In genomic region chr2:43169987-43170732, GRCh38 we compare ENCODE assay signal across 8 cellular contexts. TPM values are rescaled to one million over a fixed set of nuclear protein-coding genes. Genes with fewer than 3 reads are reported as not detected.
DNase-seq lines count a peak whose midpoint lies in the region; ATAC-seq and TF ChIP-seq lines count a peak whose summit lies in the region.

No MANE protein-coding gene starts in this region.

- POLR2A ChIA-PET in WTC11 (lab: Charles Lee), result interaction anchor here (0.7 kb wide), 1 partner anchor 57 kb away, joined by 3 read pairs; the partner anchor contains the start of gene ZFP36L2

- peak; percentile 92 for TF ChIP-seq CTCF in WTC11 (IDR thresholded peaks at IDR 0.05)

- DNase-seq in NCI-H146 (lab: John Stamatoyannopoulos, UW) (peak; percentile 30), NCI-H146 treated with DMSO at 0.1 percent for 48 hours (lab: John Stamatoyannopoulos, UW; ENCODE audit: unreplicated experiment) (no peak), WTC11 (ENCODE audit: low spot score) (peak; percentile 77), kidney tubule cell (ENCODE audit: low spot score) (no peak), DMS114 treated with DMSO at 0.1 percent for 48 hours (lab: John Stamatoyannopoulos, UW; ENCODE audit: unreplicated experiment) (no peak), C1 segment of cervical spinal cord (lab: John Stamatoyannopoulos, UW) (no peak)
- DNase-seq in natural killer cell treated with Interleukin-12 subunit alpha and Interleukin-12 subunit beta and Interleukin-15 and Interleukin-18, amount 100 ng/mL, for 72 hours (ENCODE audit: low spot score), result no peak

- CTCF ChIA-PET in WTC11 (lab: Charles Lee), result interaction anchor here (0.6 to 4.6 kb wide), 29 partner anchors 9 to 745 kb away, joined by 3 to 50 read pairs (median 7); partner anchors contain the start of gene ZFP36L2

- H3K27me3 Mint-ChIP-seq in WTC11 (ENCODE audit: low read depth), result peaks cover 6% of the 10 kb centered on the region
- H3K27me3 Mint-ChIP-seq in dendritic cell treated with granulocyte-macrophage colony-stimulating factor and Interleukin-4, amounts not matched to agents 40 ng/mL and 50 ng/mL, for 4 days, result peaks cover 4% of the 10 kb centered on the region
- no peaks in the 10 kb centered on the region for H3K27me3 Mint-ChIP-seq in natural killer cell treated with Interleukin-12 subunit alpha and Interleukin-12 subunit beta and Interleukin-15 and Interleukin-18, amount 100 ng/mL, for 72 hours

- H3K36me3 Mint-ChIP-seq in WTC11, result peaks cover 15% of the 10 kb centered on the region
- H3K36me3 Mint-ChIP-seq in dendritic cell treated with granulocyte-macrophage colony-stimulating factor and Interleukin-4, amounts not matched to agents 40 ng/mL and 50 ng/mL, for 4 days (ENCODE audit: low read depth), result no peaks in the 10 kb centered on the region
- H3K36me3 Mint-ChIP-seq in natural killer cell treated with Interleukin-12 subunit alpha and Interleukin-12 subunit beta and Interleukin-15 and Interleukin-18, amount 100 ng/mL, for 72 hours, result no peaks in the 10 kb centered on the region

- H3K4me1 Mint-ChIP-seq in WTC11, result peaks cover 33% of the 10 kb centered on the region
- peaks cover 83% of the 10 kb centered on the region for H3K4me1 Mint-ChIP-seq in dendritic cell treated with granulocyte-macrophage colony-stimulating factor and Interleukin-4, amounts not matched to agents 40 ng/mL and 50 ng/mL, for 4 days (ENCODE audit: low read depth)
- peaks cover 53 to 55% of the 10 kb centered on the region in 2 donors for H3K4me1 Mint-ChIP-seq in natural killer cell treated with Interleukin-12 subunit alpha and Interleukin-12 subunit beta and Interleukin-15 and Interleukin-18, amount 100 ng/mL, for 72 hours (ENCODE audit: low read depth in 2 of 2)

- peaks cover 13% of the 10 kb centered on the region for H3K9me3 Mint-ChIP-seq in WTC11
- H3K9me3 Mint-ChIP-seq in dendritic cell treated with granulocyte-macrophage colony-stimulating factor and Interleukin-4, amounts not matched to agents 40 ng/mL and 50 ng/mL, for 4 days, result no peaks in the 10 kb centered on the region
- no peaks in the 10 kb centered on the region for H3K9me3 Mint-ChIP-seq in natural killer cell treated with Interleukin-12 subunit alpha and Interleukin-12 subunit beta and Interleukin-15 and Interleukin-18, amount 100 ng/mL, for 72 hours

- no peak overlapping the region for H3K4me3 Mint-ChIP-seq in WTC11
- no peak overlapping the region for H3K4me3 Mint-ChIP-seq in dendritic cell treated with granulocyte-macrophage colony-stimulating factor and Interleukin-4, amounts not matched to agents 40 ng/mL and 50 ng/mL, for 4 days
- H3K4me3 Mint-ChIP-seq in natural killer cell treated with Interleukin-12 subunit alpha and Interleukin-12 subunit beta and Interleukin-15 and Interleukin-18, amount 100 ng/mL, for 72 hours, result peak overlapping the region; percentile 70

- H3K27ac Mint-ChIP-seq in WTC11, result no peak overlapping the region
- peak overlapping the region; percentile 88 for H3K27ac Mint-ChIP-seq in dendritic cell treated with granulocyte-macrophage colony-stimulating factor and Interleukin-4, amounts not matched to agents 40 ng/mL and 50 ng/mL, for 4 days
- peak overlapping the region in 1 of 2 donors; percentile 50 for H3K27ac Mint-ChIP-seq in natural killer cell treated with Interleukin-12 subunit alpha and Interleukin-12 subunit beta and Interleukin-15 and Interleukin-18, amount 100 ng/mL, for 72 hours

- ATAC-seq in WTC11, result peak; percentile 43
- no peak for ATAC-seq in natural killer cell treated with Interleukin-12 subunit alpha and Interleukin-12 subunit beta and Interleukin-15 and Interleukin-18, amount 100 ng/mL, for 72 hours

- intact Hi-C loops in dendritic cell treated with granulocyte-macrophage colony-stimulating factor and Interleukin-4, amounts not matched to agents 40 ng/mL and 50 ng/mL, for 4 days (cut with micrococcal nuclease), result loop anchor here (5.0 kb wide), 1 partner anchor 38 kb away; no protein-coding TSS in a partner anchor

TF ChIP-seq in WTC11, 78 proteins besides CTCF, POLR2A, EP300 and RAD21:
- TF ChIP-seq, protein P1, sequence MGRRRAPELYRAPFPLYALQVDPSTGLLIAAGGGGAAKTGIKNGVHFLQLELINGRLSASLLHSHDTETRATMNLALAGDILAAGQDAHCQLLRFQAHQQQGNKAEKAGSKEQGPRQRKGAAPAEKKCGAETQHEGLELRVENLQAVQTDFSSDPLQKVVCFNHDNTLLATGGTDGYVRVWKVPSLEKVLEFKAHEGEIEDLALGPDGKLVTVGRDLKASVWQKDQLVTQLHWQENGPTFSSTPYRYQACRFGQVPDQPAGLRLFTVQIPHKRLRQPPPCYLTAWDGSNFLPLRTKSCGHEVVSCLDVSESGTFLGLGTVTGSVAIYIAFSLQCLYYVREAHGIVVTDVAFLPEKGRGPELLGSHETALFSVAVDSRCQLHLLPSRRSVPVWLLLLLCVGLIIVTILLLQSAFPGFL (CRISPR knock-in tag; IDR thresholded peaks at IDR 0.05; ENCODE audit: borderline replicate concordance), result no peak
- TF ChIP-seq, protein P2, sequence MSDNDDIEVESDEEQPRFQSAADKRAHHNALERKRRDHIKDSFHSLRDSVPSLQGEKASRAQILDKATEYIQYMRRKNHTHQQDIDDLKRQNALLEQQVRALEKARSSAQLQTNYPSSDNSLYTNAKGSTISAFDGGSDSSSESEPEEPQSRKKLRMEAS (CRISPR knock-in tag; IDR thresholded peaks at IDR 0.05), result peak; percentile 95
- TF ChIP-seq, protein P3, sequence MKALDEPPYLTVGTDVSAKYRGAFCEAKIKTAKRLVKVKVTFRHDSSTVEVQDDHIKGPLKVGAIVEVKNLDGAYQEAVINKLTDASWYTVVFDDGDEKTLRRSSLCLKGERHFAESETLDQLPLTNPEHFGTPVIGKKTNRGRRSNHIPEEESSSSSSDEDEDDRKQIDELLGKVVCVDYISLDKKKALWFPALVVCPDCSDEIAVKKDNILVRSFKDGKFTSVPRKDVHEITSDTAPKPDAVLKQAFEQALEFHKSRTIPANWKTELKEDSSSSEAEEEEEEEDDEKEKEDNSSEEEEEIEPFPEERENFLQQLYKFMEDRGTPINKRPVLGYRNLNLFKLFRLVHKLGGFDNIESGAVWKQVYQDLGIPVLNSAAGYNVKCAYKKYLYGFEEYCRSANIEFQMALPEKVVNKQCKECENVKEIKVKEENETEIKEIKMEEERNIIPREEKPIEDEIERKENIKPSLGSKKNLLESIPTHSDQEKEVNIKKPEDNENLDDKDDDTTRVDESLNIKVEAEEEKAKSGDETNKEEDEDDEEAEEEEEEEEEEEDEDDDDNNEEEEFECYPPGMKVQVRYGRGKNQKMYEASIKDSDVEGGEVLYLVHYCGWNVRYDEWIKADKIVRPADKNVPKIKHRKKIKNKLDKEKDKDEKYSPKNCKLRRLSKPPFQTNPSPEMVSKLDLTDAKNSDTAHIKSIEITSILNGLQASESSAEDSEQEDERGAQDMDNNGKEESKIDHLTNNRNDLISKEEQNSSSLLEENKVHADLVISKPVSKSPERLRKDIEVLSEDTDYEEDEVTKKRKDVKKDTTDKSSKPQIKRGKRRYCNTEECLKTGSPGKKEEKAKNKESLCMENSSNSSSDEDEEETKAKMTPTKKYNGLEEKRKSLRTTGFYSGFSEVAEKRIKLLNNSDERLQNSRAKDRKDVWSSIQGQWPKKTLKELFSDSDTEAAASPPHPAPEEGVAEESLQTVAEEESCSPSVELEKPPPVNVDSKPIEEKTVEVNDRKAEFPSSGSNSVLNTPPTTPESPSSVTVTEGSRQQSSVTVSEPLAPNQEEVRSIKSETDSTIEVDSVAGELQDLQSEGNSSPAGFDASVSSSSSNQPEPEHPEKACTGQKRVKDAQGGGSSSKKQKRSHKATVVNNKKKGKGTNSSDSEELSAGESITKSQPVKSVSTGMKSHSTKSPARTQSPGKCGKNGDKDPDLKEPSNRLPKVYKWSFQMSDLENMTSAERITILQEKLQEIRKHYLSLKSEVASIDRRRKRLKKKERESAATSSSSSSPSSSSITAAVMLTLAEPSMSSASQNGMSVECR (CRISPR knock-in tag; IDR thresholded peaks at IDR 0.05; ENCODE audit: borderline replicate concordance), result 0 out of 2 replicates have a peak, but pooled peaks have one; percentile 58
- TF ChIP-seq, protein P4, sequence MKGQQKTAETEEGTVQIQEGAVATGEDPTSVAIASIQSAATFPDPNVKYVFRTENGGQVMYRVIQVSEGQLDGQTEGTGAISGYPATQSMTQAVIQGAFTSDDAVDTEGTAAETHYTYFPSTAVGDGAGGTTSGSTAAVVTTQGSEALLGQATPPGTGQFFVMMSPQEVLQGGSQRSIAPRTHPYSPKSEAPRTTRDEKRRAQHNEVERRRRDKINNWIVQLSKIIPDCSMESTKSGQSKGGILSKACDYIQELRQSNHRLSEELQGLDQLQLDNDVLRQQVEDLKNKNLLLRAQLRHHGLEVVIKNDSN (CRISPR knock-in tag; IDR thresholded peaks at IDR 0.05), result peak; percentile 74; the same call in 1 of the 2 replicates
- no peak for TF ChIP-seq ZNF232 (CRISPR knock-in tag; IDR thresholded peaks at IDR 0.05)
- no peak for TF ChIP-seq IRF1 (CRISPR knock-in tag; IDR thresholded peaks at IDR 0.05)
- TF ChIP-seq, protein P5, sequence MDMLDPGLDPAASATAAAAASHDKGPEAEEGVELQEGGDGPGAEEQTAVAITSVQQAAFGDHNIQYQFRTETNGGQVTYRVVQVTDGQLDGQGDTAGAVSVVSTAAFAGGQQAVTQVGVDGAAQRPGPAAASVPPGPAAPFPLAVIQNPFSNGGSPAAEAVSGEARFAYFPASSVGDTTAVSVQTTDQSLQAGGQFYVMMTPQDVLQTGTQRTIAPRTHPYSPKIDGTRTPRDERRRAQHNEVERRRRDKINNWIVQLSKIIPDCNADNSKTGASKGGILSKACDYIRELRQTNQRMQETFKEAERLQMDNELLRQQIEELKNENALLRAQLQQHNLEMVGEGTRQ (CRISPR knock-in tag; IDR thresholded peaks at IDR 0.05), result peak; percentile 49; the same call in 1 of the 2 replicates
- TF ChIP-seq, protein P6, sequence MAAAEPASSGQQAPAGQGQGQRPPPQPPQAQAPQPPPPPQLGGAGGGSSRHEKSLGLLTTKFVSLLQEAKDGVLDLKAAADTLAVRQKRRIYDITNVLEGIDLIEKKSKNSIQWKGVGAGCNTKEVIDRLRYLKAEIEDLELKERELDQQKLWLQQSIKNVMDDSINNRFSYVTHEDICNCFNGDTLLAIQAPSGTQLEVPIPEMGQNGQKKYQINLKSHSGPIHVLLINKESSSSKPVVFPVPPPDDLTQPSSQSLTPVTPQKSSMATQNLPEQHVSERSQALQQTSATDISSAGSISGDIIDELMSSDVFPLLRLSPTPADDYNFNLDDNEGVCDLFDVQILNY (CRISPR knock-in tag; IDR thresholded peaks at IDR 0.05), result 0 out of 2 replicates have a peak, but pooled peaks have one; percentile 8
TF ChIP-seq in WTC11: peak in this region for 5.

RNA-seq across cellular contexts. Expression of gene ZFP36L2, which starts 56.2 kb away (rescaled TPM):
- 50.4 to 63.4 TPM (median 61.6 TPM) in 3 replicates for total RNA-seq in WTC11 (2021)
- 10 to 100 TPM; 22.3 to 24.7 TPM for total RNA-seq in natural killer cell treated with Interleukin-12 subunit alpha and Interleukin-12 subunit beta and Interleukin-15 and Interleukin-18, amount 100 ng/mL, for 72 hours

Comparison
In these comparisons a context has a peak if more than half of its experiments do, and no peak if none do; other contexts are left out.
1. DNase-seq: peak in NCI-H146 (single experiment) and WTC11 (single experiment); none in NCI-H146 treated with DMSO at 0.1 percent for 48 hours (single experiment), natural killer cell treated with Interleukin-12 subunit alpha and Interleukin-12 subunit beta and Interleukin-15 and Interleukin-18, amount 100 ng/mL, for 72 hours (single experiment), kidney tubule cell (single experiment), DMS114 treated with DMSO at 0.1 percent for 48 hours (single experiment) and C1 segment of cervical spinal cord (0 of 14).